In genomic region chrX:140572724-140573123, GRCh38 we compare ENCODE assay signal across 8 cellular contexts.
DNase-seq lines count a peak whose midpoint lies in the region; ATAC-seq, FAIRE-seq and TF ChIP-seq lines count a peak whose summit lies in the region.

No MANE protein-coding gene starts in this region.

- TF ChIP-seq CTCF in cardiac muscle cell (IDR thresholded peaks at IDR 0.05; ENCODE audit: low read depth, low read length): peak; percentile 60
- TF ChIP-seq CTCF in kidney (IDR thresholded peaks at IDR 0.05; ENCODE audit: borderline replicate concordance, extremely low read depth, insufficient read depth): peak; percentile 18

- DNase-seq in cardiac muscle cell (ENCODE audit: low read depth in 1 of 2, low spot score in 1 of 2): peak; percentile 27 to 44
- DNase-seq in Right ventricle myocardium superior: no peak
- DNase-seq in LHCN-M2 (ENCODE audit: low read depth): peak; percentile 5
- DNase-seq in adipocyte (ENCODE audit: low read depth): peak; percentile 24
- DNase-seq in kidney: no peak
- no peak for DNase-seq in NCI-H146 treated with DMSO at 0.1 percent for 48 hours (lab: John Stamatoyannopoulos, UW; ENCODE audit: unreplicated experiment)
- no peak for DNase-seq in cerebellum (ENCODE audit: low spot score)

- ATAC-seq in Right ventricle myocardium superior (ENCODE audit: poor library complexity) (no peak), GM21723 (IDR thresholded peaks at IDR 0.05; ENCODE audit: unreplicated experiment) (peak; percentile 97)

- H3K9ac ChIP-seq in adipocyte (ENCODE audit: low read length) (no peak overlapping the region), kidney (ENCODE audit: low read length in 2 of 2) (no peak overlapping the region)

- intact Hi-C loops in Right ventricle myocardium superior (cut with DNase I) (no loop called here), kidney (cut with DNase I) (no loop called here)

- peak; percentile 84 for FAIRE-seq in kidney (lab: Jason Lieb, UNC)

- H3K9me3 ChIP-seq in cardiac muscle cell (ENCODE audit: low read depth) (peaks cover 2% of the 10 kb centered on the region), adipocyte (ENCODE audit: control insufficient read depth, low read length) (no peaks in the 10 kb centered on the region), kidney (ENCODE audit: control insufficient read depth in 1 of 2, low read length in 2 of 2) (no peaks in the 10 kb centered on the region)

- H3K36me3 ChIP-seq in cardiac muscle cell (no peaks in the 10 kb centered on the region), adipocyte (ENCODE audit: control insufficient read depth, insufficient read depth, low read length, severe bottlenecking) (no peaks in the 10 kb centered on the region), kidney (ENCODE audit: control insufficient read depth in 1 of 2, insufficient read depth in 2 of 2, low read length in 2 of 2) (no peaks in the 10 kb centered on the region)

- H3K4me1 ChIP-seq in cardiac muscle cell (ENCODE audit: low read depth) (no peaks in the 10 kb centered on the region), adipocyte (ENCODE audit: control insufficient read depth, insufficient read depth, low read length) (no peaks in the 10 kb centered on the region), kidney (ENCODE audit: control insufficient read depth in 1 of 2, insufficient read depth in 1 of 2, low read depth in 1 of 2, low read length in 2 of 2) (no peaks in the 10 kb centered on the region)

- H3K4me3 ChIP-seq in cardiac muscle cell (no peak overlapping the region), adipocyte (ENCODE audit: low read length) (no peak overlapping the region), kidney (ENCODE audit: low read length in 2 of 2) (no peak overlapping the region)

- H3K27ac ChIP-seq in cardiac muscle cell (no peak overlapping the region), kidney (ENCODE audit: low read depth in 2 of 2, low read length in 2 of 2) (no peak overlapping the region)

- H3K27me3 ChIP-seq in cardiac muscle cell: no peaks in the 10 kb centered on the region
- peaks cover 8% of the 10 kb centered on the region for H3K27me3 ChIP-seq in adipocyte (replicated peaks; ENCODE audit: control insufficient read depth, insufficient read depth, low read length)

Comparison
In these comparisons a context has a peak if more than half of its experiments do, and no peak if none do; other contexts are left out.
1. DNase-seq: peak in cardiac muscle cell (2 of 2), LHCN-M2 (single experiment) and adipocyte (single experiment); none in Right ventricle myocardium superior (single experiment), kidney (single experiment), NCI-H146 treated with DMSO at 0.1 percent for 48 hours (single experiment) and cerebellum (single experiment).